1 cellular context compared by ENCODE assay signal in the genomic region with DNA sequence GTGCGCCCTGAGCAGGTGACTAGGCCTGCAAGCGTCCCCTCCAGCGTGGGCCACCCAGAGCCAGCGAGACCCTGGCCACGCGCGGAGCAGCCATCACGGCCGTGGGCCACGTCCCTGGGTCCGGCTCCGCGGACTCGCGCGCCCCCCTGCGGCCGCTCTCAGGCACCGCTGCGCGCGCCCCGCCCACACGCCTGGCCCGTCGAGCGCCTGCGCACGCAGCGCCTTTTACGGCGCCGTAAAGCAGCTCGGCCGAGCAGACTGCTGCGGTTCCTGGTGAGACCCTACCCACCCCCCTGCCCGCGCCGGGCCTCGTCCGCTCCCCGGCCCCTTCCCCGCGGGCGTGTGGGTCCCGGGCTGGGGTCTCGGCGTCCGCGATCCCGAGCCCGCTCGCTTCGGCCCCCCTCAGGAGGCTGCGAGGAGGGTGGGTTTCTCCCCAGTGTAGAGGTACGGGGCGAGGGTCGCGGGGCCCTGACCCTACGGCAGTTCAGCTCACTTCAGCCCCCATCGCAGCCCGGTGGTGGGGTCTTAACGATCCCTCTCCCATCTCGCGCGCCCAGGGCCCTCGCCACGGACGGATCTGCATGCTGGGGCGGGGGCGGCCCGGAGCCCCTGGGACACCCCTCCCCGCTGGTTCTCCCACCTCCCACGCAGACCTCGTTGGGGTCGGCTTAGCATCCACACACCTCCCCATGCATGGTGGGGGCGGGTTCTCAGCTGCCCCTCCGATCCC.
A peak's percentile ranks its signal among the peaks of the same experiment; 100 is the strongest.
TF ChIP-seq lines count a peak whose summit lies in the region.

A gene (plus strand): TSS at position 228 of the 730 bp plus-strand sequence. CDS start 1,421 bp downstream, outside the sequence.

TF ChIP-seq in HepG2, 621 proteins besides CTCF, POLR2A, EP300 and RAD21 (continued from another document and continues in another):
- TF ChIP-seq, protein P1, sequence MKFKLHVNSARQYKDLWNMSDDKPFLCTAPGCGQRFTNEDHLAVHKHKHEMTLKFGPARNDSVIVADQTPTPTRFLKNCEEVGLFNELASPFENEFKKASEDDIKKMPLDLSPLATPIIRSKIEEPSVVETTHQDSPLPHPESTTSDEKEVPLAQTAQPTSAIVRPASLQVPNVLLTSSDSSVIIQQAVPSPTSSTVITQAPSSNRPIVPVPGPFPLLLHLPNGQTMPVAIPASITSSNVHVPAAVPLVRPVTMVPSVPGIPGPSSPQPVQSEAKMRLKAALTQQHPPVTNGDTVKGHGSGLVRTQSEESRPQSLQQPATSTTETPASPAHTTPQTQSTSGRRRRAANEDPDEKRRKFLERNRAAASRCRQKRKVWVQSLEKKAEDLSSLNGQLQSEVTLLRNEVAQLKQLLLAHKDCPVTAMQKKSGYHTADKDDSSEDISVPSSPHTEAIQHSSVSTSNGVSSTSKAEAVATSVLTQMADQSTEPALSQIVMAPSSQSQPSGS (CRISPR knock-in tag; IDR thresholded peaks at IDR 0.05): no peak
- TF ChIP-seq GLI4 (CRISPR knock-in tag; IDR thresholded peaks at IDR 0.05; ENCODE audit: borderline replicate concordance): peak; percentile 64; the same call in 1 of the 2 replicates
- peak; percentile 66; the same call in 1 of the 2 replicates for TF ChIP-seq NKX3-1 (CRISPR knock-in tag; IDR thresholded peaks at IDR 0.05)
- TF ChIP-seq SIN3B (IDR thresholded peaks at IDR 0.05; ENCODE audit: low read length): no peak
- TF ChIP-seq ZNF17 (CRISPR knock-in tag; IDR thresholded peaks at IDR 0.05): no peak
- TF ChIP-seq NFKB2 (CRISPR knock-in tag; IDR thresholded peaks at IDR 0.05; ENCODE audit: borderline replicate concordance): no peak
- TF ChIP-seq SMAD9 (CRISPR knock-in tag; IDR thresholded peaks at IDR 0.05): no peak
- no peak for TF ChIP-seq HOXA9 (CRISPR knock-in tag; IDR thresholded peaks at IDR 0.05; ENCODE audit: borderline replicate concordance)
- no peak for TF ChIP-seq ZNF780A (CRISPR knock-in tag; IDR thresholded peaks at IDR 0.05)
- TF ChIP-seq ZNF556 (CRISPR knock-in tag; IDR thresholded peaks at IDR 0.05; ENCODE audit: borderline replicate concordance): peak; percentile 40; the same call in 1 of the 2 replicates
- TF ChIP-seq ZNF460 (CRISPR knock-in tag; IDR thresholded peaks at IDR 0.05; ENCODE audit: borderline replicate concordance): no peak
- TF ChIP-seq GATA4 (IDR thresholded peaks at IDR 0.05; ENCODE audit: borderline replicate concordance, low read depth): no peak
- TF ChIP-seq NR3C1 (CRISPR knock-in tag; IDR thresholded peaks at IDR 0.05): no peak
- no peak for TF ChIP-seq PAWR (CRISPR knock-in tag; IDR thresholded peaks at IDR 0.05; ENCODE audit: borderline replicate concordance)
- TF ChIP-seq, protein P2, sequence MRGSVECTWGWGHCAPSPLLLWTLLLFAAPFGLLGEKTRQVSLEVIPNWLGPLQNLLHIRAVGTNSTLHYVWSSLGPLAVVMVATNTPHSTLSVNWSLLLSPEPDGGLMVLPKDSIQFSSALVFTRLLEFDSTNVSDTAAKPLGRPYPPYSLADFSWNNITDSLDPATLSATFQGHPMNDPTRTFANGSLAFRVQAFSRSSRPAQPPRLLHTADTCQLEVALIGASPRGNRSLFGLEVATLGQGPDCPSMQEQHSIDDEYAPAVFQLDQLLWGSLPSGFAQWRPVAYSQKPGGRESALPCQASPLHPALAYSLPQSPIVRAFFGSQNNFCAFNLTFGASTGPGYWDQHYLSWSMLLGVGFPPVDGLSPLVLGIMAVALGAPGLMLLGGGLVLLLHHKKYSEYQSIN (CRISPR knock-in tag; IDR thresholded peaks at IDR 0.05; ENCODE audit: borderline replicate concordance): no peak
- no peak for TF ChIP-seq KDM6A (CRISPR knock-in tag; IDR thresholded peaks at IDR 0.05; ENCODE audit: low read depth)
- TF ChIP-seq, protein P3, sequence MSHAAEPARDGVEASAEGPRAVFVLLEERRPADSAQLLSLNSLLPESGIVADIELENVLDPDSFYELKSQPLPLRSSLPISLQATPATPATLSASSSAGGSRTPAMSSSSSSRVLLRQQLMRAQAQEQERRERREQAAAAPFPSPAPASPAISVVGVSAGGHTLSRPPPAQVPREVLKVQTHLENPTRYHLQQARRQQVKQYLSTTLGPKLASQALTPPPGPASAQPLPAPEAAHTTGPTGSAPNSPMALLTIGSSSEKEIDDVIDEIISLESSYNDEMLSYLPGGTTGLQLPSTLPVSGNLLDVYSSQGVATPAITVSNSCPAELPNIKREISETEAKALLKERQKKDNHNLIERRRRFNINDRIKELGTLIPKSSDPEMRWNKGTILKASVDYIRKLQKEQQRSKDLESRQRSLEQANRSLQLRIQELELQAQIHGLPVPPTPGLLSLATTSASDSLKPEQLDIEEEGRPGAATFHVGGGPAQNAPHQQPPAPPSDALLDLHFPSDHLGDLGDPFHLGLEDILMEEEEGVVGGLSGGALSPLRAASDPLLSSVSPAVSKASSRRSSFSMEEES (CRISPR knock-in tag; IDR thresholded peaks at IDR 0.05): no peak
- TF ChIP-seq MAF1 (CRISPR knock-in tag; IDR thresholded peaks at IDR 0.05; ENCODE audit: borderline replicate concordance): no peak
- TF ChIP-seq MEIS1 (CRISPR knock-in tag; IDR thresholded peaks at IDR 0.05; ENCODE audit: borderline replicate concordance): peak; percentile 15; the same call in 1 of the 2 replicates
- TF ChIP-seq, protein P4, sequence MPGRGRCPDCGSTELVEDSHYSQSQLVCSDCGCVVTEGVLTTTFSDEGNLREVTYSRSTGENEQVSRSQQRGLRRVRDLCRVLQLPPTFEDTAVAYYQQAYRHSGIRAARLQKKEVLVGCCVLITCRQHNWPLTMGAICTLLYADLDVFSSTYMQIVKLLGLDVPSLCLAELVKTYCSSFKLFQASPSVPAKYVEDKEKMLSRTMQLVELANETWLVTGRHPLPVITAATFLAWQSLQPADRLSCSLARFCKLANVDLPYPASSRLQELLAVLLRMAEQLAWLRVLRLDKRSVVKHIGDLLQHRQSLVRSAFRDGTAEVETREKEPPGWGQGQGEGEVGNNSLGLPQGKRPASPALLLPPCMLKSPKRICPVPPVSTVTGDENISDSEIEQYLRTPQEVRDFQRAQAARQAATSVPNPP (CRISPR knock-in tag; IDR thresholded peaks at IDR 0.05): no peak
- TF ChIP-seq ZNF567 (CRISPR knock-in tag; IDR thresholded peaks at IDR 0.05; ENCODE audit: borderline replicate concordance): no peak; the same call in 1 of the 2 replicates
- TF ChIP-seq ZNF274 (CRISPR knock-in tag; IDR thresholded peaks at IDR 0.05): peak; percentile 87
- TF ChIP-seq, protein P5, sequence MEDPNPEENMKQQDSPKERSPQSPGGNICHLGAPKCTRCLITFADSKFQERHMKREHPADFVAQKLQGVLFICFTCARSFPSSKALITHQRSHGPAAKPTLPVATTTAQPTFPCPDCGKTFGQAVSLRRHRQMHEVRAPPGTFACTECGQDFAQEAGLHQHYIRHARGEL (CRISPR knock-in tag; IDR thresholded peaks at IDR 0.05): no peak
- no peak for TF ChIP-seq ARNT (IDR thresholded peaks at IDR 0.05)
- TF ChIP-seq, protein P6, sequence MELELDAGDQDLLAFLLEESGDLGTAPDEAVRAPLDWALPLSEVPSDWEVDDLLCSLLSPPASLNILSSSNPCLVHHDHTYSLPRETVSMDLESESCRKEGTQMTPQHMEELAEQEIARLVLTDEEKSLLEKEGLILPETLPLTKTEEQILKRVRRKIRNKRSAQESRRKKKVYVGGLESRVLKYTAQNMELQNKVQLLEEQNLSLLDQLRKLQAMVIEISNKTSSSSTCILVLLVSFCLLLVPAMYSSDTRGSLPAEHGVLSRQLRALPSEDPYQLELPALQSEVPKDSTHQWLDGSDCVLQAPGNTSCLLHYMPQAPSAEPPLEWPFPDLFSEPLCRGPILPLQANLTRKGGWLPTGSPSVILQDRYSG (CRISPR knock-in tag; IDR thresholded peaks at IDR 0.05): 0 out of 2 replicates have a peak, but pooled peaks have one; percentile 30
- no peak; the same call in 1 of the 2 replicates for TF ChIP-seq ZNF367 (CRISPR knock-in tag; IDR thresholded peaks at IDR 0.05; ENCODE audit: borderline replicate concordance)
- peak; percentile 52; the same call in 1 of the 2 replicates for TF ChIP-seq POLR2G (IDR thresholded peaks at IDR 0.05; ENCODE audit: low read depth, low read length)
- TF ChIP-seq, protein P7, sequence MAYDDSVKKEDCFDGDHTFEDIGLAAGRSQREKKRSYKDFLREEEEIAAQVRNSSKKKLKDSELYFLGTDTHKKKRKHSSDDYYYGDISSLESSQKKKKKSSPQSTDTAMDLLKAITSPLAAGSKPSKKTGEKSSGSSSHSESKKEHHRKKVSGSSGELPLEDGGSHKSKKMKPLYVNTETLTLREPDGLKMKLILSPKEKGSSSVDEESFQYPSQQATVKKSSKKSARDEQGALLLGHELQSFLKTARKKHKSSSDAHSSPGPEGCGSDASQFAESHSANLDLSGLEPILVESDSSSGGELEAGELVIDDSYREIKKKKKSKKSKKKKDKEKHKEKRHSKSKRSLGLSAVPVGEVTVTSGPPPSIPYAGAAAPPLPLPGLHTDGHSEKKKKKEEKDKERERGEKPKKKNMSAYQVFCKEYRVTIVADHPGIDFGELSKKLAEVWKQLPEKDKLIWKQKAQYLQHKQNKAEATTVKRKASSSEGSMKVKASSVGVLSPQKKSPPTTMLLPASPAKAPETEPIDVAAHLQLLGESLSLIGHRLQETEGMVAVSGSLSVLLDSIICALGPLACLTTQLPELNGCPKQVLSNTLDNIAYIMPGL (CRISPR knock-in tag; IDR thresholded peaks at IDR 0.05; ENCODE audit: borderline replicate concordance in 1 of 2, low read depth in 1 of 2): peak; percentile 84 to 87; a peak in 3 of 4 replicates
- TF ChIP-seq TCF12 (IDR thresholded peaks at IDR 0.05): no peak
- peak; percentile 59; the same call in 1 of the 2 replicates for TF ChIP-seq TCF12 (CRISPR knock-in tag; IDR thresholded peaks at IDR 0.05)
- no peak for TF ChIP-seq ETV6 (CRISPR knock-in tag; conservative IDR thresholded peaks at IDR 0.05)
- no peak for TF ChIP-seq ZNF644 (CRISPR knock-in tag; IDR thresholded peaks at IDR 0.05; ENCODE audit: low read depth)
- TF ChIP-seq, protein P8, sequence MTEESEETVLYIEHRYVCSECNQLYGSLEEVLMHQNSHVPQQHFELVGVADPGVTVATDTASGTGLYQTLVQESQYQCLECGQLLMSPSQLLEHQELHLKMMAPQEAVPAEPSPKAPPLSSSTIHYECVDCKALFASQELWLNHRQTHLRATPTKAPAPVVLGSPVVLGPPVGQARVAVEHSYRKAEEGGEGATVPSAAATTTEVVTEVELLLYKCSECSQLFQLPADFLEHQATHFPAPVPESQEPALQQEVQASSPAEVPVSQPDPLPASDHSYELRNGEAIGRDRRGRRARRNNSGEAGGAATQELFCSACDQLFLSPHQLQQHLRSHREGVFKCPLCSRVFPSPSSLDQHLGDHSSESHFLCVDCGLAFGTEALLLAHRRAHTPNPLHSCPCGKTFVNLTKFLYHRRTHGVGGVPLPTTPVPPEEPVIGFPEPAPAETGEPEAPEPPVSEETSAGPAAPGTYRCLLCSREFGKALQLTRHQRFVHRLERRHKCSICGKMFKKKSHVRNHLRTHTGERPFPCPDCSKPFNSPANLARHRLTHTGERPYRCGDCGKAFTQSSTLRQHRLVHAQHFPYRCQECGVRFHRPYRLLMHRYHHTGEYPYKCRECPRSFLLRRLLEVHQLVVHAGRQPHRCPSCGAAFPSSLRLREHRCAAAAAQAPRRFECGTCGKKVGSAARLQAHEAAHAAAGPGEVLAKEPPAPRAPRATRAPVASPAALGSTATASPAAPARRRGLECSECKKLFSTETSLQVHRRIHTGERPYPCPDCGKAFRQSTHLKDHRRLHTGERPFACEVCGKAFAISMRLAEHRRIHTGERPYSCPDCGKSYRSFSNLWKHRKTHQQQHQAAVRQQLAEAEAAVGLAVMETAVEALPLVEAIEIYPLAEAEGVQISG (CRISPR knock-in tag; IDR thresholded peaks at IDR 0.05): peak; percentile 72
- 0 out of 2 replicates have a peak, but pooled peaks have one; percentile 1 for TF ChIP-seq GZF1 (CRISPR knock-in tag; IDR thresholded peaks at IDR 0.05)
- TF ChIP-seq, protein P9, sequence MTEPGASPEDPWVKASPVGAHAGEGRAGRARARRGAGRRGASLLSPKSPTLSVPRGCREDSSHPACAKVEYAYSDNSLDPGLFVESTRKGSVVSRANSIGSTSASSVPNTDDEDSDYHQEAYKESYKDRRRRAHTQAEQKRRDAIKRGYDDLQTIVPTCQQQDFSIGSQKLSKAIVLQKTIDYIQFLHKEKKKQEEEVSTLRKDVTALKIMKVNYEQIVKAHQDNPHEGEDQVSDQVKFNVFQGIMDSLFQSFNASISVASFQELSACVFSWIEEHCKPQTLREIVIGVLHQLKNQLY (CRISPR knock-in tag; IDR thresholded peaks at IDR 0.05): no peak
- TF ChIP-seq SRY (CRISPR knock-in tag; IDR thresholded peaks at IDR 0.05): peak; percentile 28; the same call in 1 of the 2 replicates
- peak; percentile 71; the same call in 1 of the 2 replicates for TF ChIP-seq KDM5B (CRISPR knock-in tag; IDR thresholded peaks at IDR 0.05; ENCODE audit: borderline replicate concordance)
- no peak for TF ChIP-seq ZMAT3 (CRISPR knock-in tag; conservative IDR thresholded peaks at IDR 0.05)
- TF ChIP-seq, protein P10, sequence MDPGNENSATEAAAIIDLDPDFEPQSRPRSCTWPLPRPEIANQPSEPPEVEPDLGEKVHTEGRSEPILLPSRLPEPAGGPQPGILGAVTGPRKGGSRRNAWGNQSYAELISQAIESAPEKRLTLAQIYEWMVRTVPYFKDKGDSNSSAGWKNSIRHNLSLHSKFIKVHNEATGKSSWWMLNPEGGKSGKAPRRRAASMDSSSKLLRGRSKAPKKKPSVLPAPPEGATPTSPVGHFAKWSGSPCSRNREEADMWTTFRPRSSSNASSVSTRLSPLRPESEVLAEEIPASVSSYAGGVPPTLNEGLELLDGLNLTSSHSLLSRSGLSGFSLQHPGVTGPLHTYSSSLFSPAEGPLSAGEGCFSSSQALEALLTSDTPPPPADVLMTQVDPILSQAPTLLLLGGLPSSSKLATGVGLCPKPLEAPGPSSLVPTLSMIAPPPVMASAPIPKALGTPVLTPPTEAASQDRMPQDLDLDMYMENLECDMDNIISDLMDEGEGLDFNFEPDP (CRISPR knock-in tag; conservative IDR thresholded peaks at IDR 0.05): no peak
- no peak for TF ChIP-seq ZKSCAN5 (CRISPR knock-in tag; IDR thresholded peaks at IDR 0.05)
- TF ChIP-seq, protein P11, sequence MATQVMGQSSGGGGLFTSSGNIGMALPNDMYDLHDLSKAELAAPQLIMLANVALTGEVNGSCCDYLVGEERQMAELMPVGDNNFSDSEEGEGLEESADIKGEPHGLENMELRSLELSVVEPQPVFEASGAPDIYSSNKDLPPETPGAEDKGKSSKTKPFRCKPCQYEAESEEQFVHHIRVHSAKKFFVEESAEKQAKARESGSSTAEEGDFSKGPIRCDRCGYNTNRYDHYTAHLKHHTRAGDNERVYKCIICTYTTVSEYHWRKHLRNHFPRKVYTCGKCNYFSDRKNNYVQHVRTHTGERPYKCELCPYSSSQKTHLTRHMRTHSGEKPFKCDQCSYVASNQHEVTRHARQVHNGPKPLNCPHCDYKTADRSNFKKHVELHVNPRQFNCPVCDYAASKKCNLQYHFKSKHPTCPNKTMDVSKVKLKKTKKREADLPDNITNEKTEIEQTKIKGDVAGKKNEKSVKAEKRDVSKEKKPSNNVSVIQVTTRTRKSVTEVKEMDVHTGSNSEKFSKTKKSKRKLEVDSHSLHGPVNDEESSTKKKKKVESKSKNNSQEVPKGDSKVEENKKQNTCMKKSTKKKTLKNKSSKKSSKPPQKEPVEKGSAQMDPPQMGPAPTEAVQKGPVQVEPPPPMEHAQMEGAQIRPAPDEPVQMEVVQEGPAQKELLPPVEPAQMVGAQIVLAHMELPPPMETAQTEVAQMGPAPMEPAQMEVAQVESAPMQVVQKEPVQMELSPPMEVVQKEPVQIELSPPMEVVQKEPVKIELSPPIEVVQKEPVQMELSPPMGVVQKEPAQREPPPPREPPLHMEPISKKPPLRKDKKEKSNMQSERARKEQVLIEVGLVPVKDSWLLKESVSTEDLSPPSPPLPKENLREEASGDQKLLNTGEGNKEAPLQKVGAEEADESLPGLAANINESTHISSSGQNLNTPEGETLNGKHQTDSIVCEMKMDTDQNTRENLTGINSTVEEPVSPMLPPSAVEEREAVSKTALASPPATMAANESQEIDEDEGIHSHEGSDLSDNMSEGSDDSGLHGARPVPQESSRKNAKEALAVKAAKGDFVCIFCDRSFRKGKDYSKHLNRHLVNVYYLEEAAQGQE (IDR thresholded peaks at IDR 0.05; ENCODE audit: borderline replicate concordance in 1 of 2, low read depth in 1 of 2, low read length in 2 of 2): no peak
